In genomic region chr22:36472689-36473088, GRCh38 we compare ENCODE assay signal across 25 cellular contexts. TPM values are rescaled to one million over a fixed set of nuclear protein-coding genes. Genes with fewer than 3 reads are reported as not detected.
DNase-seq lines count a peak whose midpoint lies in the region; ATAC-seq and TF ChIP-seq lines count a peak whose summit lies in the region.
"Had no signal": no experiment of that assay in that cellular context is flagged by ENCODE, and none has a peak within 500 bp of the region (broad histone marks: within the 10 kb centered on the region; RNA-seq: fewer than 3 reads in every experiment).

No MANE protein-coding gene starts in this region.

- H3K4me3 ChIP-seq in SJCRH30 = no peak overlapping the region
- no peak overlapping the region for H3K4me3 ChIP-seq in neutrophil (ENCODE audit: low read depth in 1 of 2, low read length in 1 of 2)
- H3K4me3 ChIP-seq in stomach smooth muscle (ENCODE audit: low read length in 2 of 2) = peak overlapping the region; percentile 49 to 77
- H3K4me3 ChIP-seq: lung had no signal

- H3K9me3 Mint-ChIP-seq in brain = no peaks in the 10 kb centered on the region
- H3K9me3 Mint-ChIP-seq: activated B cell treated with CpG ODN at 0.5 μM for 24 hours; activated CD4-positive, alpha-beta memory T cell treated with anti-CD3 and anti-CD28 coated beads for 36 hours; CD8-positive, alpha-beta memory T cell had no signal

- H3K36me3 Mint-ChIP-seq in brain = peaks cover 44% of the 10 kb centered on the region

- H3K27ac ChIP-seq in SJCRH30 = peak overlapping the region; percentile 67
- peak overlapping the region; percentile 69 for H3K27ac ChIP-seq in neutrophil
- peak overlapping the region; percentile 99 for H3K27ac ChIP-seq in stomach smooth muscle (ENCODE audit: low read length)

- no peaks in the 10 kb centered on the region for H3K27me3 ChIP-seq in SJCRH30
- no peaks in the 10 kb centered on the region for H3K27me3 ChIP-seq in neutrophil
- no peaks in the 10 kb centered on the region for H3K27me3 ChIP-seq in stomach smooth muscle (ENCODE audit: control insufficient read depth in 1 of 2, insufficient read depth in 2 of 2, low read length in 2 of 2)

- no peak overlapping the region for H3K4me3 Mint-ChIP-seq in brain
- H3K4me3 Mint-ChIP-seq: activated B cell treated with CpG ODN at 0.5 μM for 24 hours; activated CD4-positive, alpha-beta memory T cell treated with anti-CD3 and anti-CD28 coated beads for 36 hours; CD8-positive, alpha-beta memory T cell had no signal

- peaks cover 13% of the 10 kb centered on the region for H3K36me3 ChIP-seq in SJCRH30
- H3K36me3 ChIP-seq in neutrophil = peaks cover 17% of the 10 kb centered on the region
- peaks cover 28 to 33% of the 10 kb centered on the region in 2 donors for H3K36me3 ChIP-seq in stomach smooth muscle (ENCODE audit: control insufficient read depth in 2 of 2, insufficient read depth in 2 of 2, low read length in 2 of 2)

- H3K27ac Mint-ChIP-seq in brain = peak overlapping the region in 3 of 5 experiments; percentile 3 to 20 (median 9)
- H3K27ac Mint-ChIP-seq: activated B cell treated with CpG ODN at 0.5 μM for 24 hours; activated CD4-positive, alpha-beta memory T cell treated with anti-CD3 and anti-CD28 coated beads for 36 hours had no signal

- TF ChIP-seq CTCF in brain (conservative IDR thresholded peaks at IDR 0.05) (no peak), neutrophil (IDR thresholded peaks at IDR 0.05) (no peak)

- H3K9ac ChIP-seq in stomach smooth muscle (ENCODE audit: low read length in 2 of 2) = peak overlapping the region; percentile 74 to 90

- H3K4me1 Mint-ChIP-seq in brain = peaks cover 18% of the 10 kb centered on the region

- DNase-seq in SJCRH30 = no peak
- no peak for DNase-seq in stimulated activated CD4-positive, alpha-beta T cell treated with anti-CD3 and anti-CD28 coated beads, Interleukin-4, amount 100 ng/mL, for 24 hours
- DNase-seq in AG08396 (ENCODE audit: low spot score) = no peak
- DNase-seq: activated B cell treated with CpG ODN at 0.5 μM for 24 hours; activated CD4-positive, alpha-beta memory T cell treated with anti-CD3 and anti-CD28 coated beads for 36 hours; activated naive CD4-positive, alpha-beta T cell treated with Interleukin-2 at 50 U/mL for 16 hours; activated T-cell treated with anti-CD3 and anti-CD28 coated beads, Interleukin-2, amount 50 U/mL, for 1 hour; aorta; CD8-positive, alpha-beta memory T cell; cerebellar nuclear complex; DMS53; NCI-H187; NCI-H526 treated with DMSO at 0.1 percent for 48 hours; nucleus accumbens; retina; RPMI8226; stimulated activated CD4-positive, alpha-beta T cell treated with anti-CD3 and anti-CD28 coated beads, Interleukin-15, amount 100 ng/mL, for 24 hours; T-helper 9 cell had no signal

- H3K9me3 ChIP-seq in SJCRH30 (replicated peaks) (no peaks in the 10 kb centered on the region), neutrophil (no peaks in the 10 kb centered on the region), stomach smooth muscle (ENCODE audit: control insufficient read depth in 2 of 2, low read length in 2 of 2) (no peaks in the 10 kb centered on the region)

- H3K4me1 ChIP-seq in SJCRH30 = peaks cover 47% of the 10 kb centered on the region
- H3K4me1 ChIP-seq in neutrophil (ENCODE audit: control insufficient read depth in 1 of 2, insufficient read depth in 1 of 2, low read depth in 1 of 2, low read length in 1 of 2) = peaks cover 32 to 37% of the 10 kb centered on the region in 2 experiments
- H3K4me1 ChIP-seq in stomach smooth muscle (ENCODE audit: control insufficient read depth, insufficient read depth, low read length) = peaks cover 62% of the 10 kb centered on the region

- ATAC-seq in GM21360 (IDR thresholded peaks at IDR 0.05; ENCODE audit: unreplicated experiment) (no peak), GM18519 (IDR thresholded peaks at IDR 0.05; ENCODE audit: low FRiP score, unreplicated experiment) (no peak)
- ATAC-seq: esophagus mucosa had no signal

- no peaks in the 10 kb centered on the region for H3K27me3 Mint-ChIP-seq in brain
- H3K27me3 Mint-ChIP-seq: activated B cell treated with CpG ODN at 0.5 μM for 24 hours; activated CD4-positive, alpha-beta memory T cell treated with anti-CD3 and anti-CD28 coated beads for 36 hours; CD8-positive, alpha-beta memory T cell had no signal

RNA-seq across cellular contexts. Expression of gene TXN2, which starts 8.8 kb away (rescaled TPM):
- total RNA-seq in SJCRH30 (2014; rRNA removed; shearing (Covaris generic)) = 45.6 and 53.6 TPM in 2 replicates
- polyA plus RNA-seq in brain (ENCODE audit: insufficient read depth, low read depth, low replicate concordance) = 126 TPM

RNA-seq across cellular contexts. Expression of gene FOXRED2, which starts 34.2 kb away (rescaled TPM):
- 16.9 and 20.9 TPM in 2 replicates for total RNA-seq in SJCRH30 (2014; rRNA removed; shearing (Covaris generic))
- polyA plus RNA-seq in brain (ENCODE audit: insufficient read depth, low read depth, low replicate concordance) = 95.4 TPM

RNA-seq across cellular contexts. Expression of gene EIF3D, which starts 56.3 kb away (rescaled TPM):
- total RNA-seq in SJCRH30 (2014; rRNA removed; shearing (Covaris generic)) = 211 and 216 TPM in 2 replicates
- polyA plus RNA-seq in brain (ENCODE audit: insufficient read depth, low read depth, low replicate concordance) = 173 TPM

Comparison
In these comparisons a context has a peak if more than half of its experiments do, and no peak if none do; other contexts are left out.
1. H3K4me3 ChIP-seq: peak in stomach smooth muscle (2 of 2); none in SJCRH30 (single experiment) and neutrophil (0 of 2).
2. Peak in every context shown above with its lines, with median percentiles within 50 percentile points of each other: H3K27ac ChIP-seq.